15 cellular contexts compared by ENCODE assay signal in genomic region chr7:5352440-5353010, GRCh38.
DNase-seq lines count a peak whose midpoint lies in the region; ATAC-seq and TF ChIP-seq lines count a peak whose summit lies in the region.
"Had no signal": no experiment of that assay in that cellular context is flagged by ENCODE, and none has a peak within 500 bp of the region (broad histone marks: within the 10 kb centered on the region; RNA-seq: fewer than 3 reads in every experiment).

No MANE protein-coding gene starts in this region.

- WGBS in sigmoid colon, 2 donors: 95 to 97% methylated on average over 19 of the region's 19 CpGs
- 92% methylated on average over 18 of the region's 19 CpGs for WGBS in hepatocyte (ENCODE audit: low lambda C conversion rate, missing lambda C conversion rate)

- TF ChIP-seq CTCF in sigmoid colon (IDR thresholded peaks at IDR 0.05) (no peak), hepatocyte (IDR thresholded peaks at IDR 0.05; ENCODE audit: poor library complexity) (no peak), PC-9 (conservative IDR thresholded peaks at IDR 0.05) (no peak)

- peaks cover 0 to 96% (median 95%) of the 10 kb centered on the region in 4 donors for H3K4me1 ChIP-seq in sigmoid colon
- H3K4me1 ChIP-seq in hepatocyte (ENCODE audit: insufficient read depth): peaks cover 23% of the 10 kb centered on the region
- H3K4me1 ChIP-seq in PC-9 (replicated peaks; ENCODE audit: insufficient read depth): no peaks in the 10 kb centered on the region

- H3K36me3 Mint-ChIP-seq in T-helper 17 cell (ENCODE audit: low read depth): peaks cover 5% of the 10 kb centered on the region

- H3K79me2 ChIP-seq in hepatocyte: peaks cover 94% of the 10 kb centered on the region
- H3K79me2 ChIP-seq in PC-9 (ENCODE audit: low read depth): peaks cover 32% of the 10 kb centered on the region

- H3K9me2 ChIP-seq in hepatocyte (replicated peaks; ENCODE audit: insufficient read depth) (no peaks in the 10 kb centered on the region), PC-9 (ENCODE audit: insufficient read depth) (no peaks in the 10 kb centered on the region)

- no peaks in the 10 kb centered on the region; the same call in 1 of the 2 replicates for H3K36me3 ChIP-seq in H7 (replicated peaks; ENCODE audit: control insufficient read depth, insufficient read depth, low read length)
- H3K36me3 ChIP-seq in sigmoid colon: peaks cover 0 to 47% (median 29%) of the 10 kb centered on the region in 4 donors
- H3K36me3 ChIP-seq in hepatocyte (replicated peaks; ENCODE audit: insufficient read depth, low read depth): no peaks in the 10 kb centered on the region
- H3K36me3 ChIP-seq in PC-9 (ENCODE audit: low read depth): peaks cover 10% of the 10 kb centered on the region

- peaks cover 86% of the 10 kb centered on the region for H4K20me1 ChIP-seq in hepatocyte (ENCODE audit: insufficient read depth, poor library complexity, severe bottlenecking)
- peaks cover 73% of the 10 kb centered on the region for H4K20me1 ChIP-seq in PC-9 (ENCODE audit: insufficient read depth)

- intact Hi-C loops in sigmoid colon (cut with DNase I): loop anchor here (10.0 kb wide), 1 partner anchor 342 kb away; no protein-coding TSS in a partner anchor
- intact Hi-C loops in PC-9 (cut with micrococcal nuclease; ENCODE audit: unreplicated experiment): no loop called here

- H3K27ac ChIP-seq in layer of hippocampus (ENCODE audit: low read depth, low read length) (peak overlapping the region; percentile 10), sigmoid colon (peak overlapping the region; percentile 27 to 85 (median 78)), hepatocyte (no peak overlapping the region), PC-9 (no peak overlapping the region)
- H3K27ac ChIP-seq: SK-N-MC had no signal

- H3K4me1 Mint-ChIP-seq in T-helper 17 cell: peaks cover 18% of the 10 kb centered on the region

- no peaks in the 10 kb centered on the region for H3K27me3 Mint-ChIP-seq in T-helper 17 cell

- peak overlapping the region; percentile 39 for H3K27ac Mint-ChIP-seq in T-helper 17 cell

- no peak for TF ChIP-seq POLR2A in sigmoid colon (IDR thresholded peaks at IDR 0.05)

- H3K9me3 ChIP-seq in T-helper 17 cell (ENCODE audit: control insufficient read depth, low read length, poor library complexity, severe bottlenecking) (no peaks in the 10 kb centered on the region), sigmoid colon (no peaks in the 10 kb centered on the region), hepatocyte (ENCODE audit: low read depth) (no peaks in the 10 kb centered on the region), PC-9 (ENCODE audit: insufficient read depth, low read depth) (no peaks in the 10 kb centered on the region)

- H3K4me3 Mint-ChIP-seq in T-helper 17 cell: no peak overlapping the region

- H3F3A ChIP-seq in PC-9 (ENCODE audit: insufficient read depth, low read depth): peaks cover 14% of the 10 kb centered on the region; the same call in 1 of the 2 replicates

- ATAC-seq in T-helper 17 cell: no peak
- no peak for ATAC-seq in GM19452 (IDR thresholded peaks at IDR 0.05; ENCODE audit: unreplicated experiment)

- DNase-seq in H7 (peak; percentile 33), T-helper 17 cell (no peak), sigmoid colon (peak; percentile 59), hepatocyte (ENCODE audit: low spot score) (no peak), PC-9 (no peak)
- DNase-seq: DMS153; KBM-7; NCI-H1048; NCI-H226; NCI-H69; NK-92 treated with Interleukin-12 subunit alpha and Interleukin-12 subunit beta, amount 100 ng/mL, for 24 hours; OCI-M1 had no signal

- H3K27me3 ChIP-seq in H7 (ENCODE audit: control insufficient read depth, insufficient read depth, low read length): peaks cover 10% of the 10 kb centered on the region; the same call in 1 of the 2 replicates
- H3K27me3 ChIP-seq in layer of hippocampus (ENCODE audit: control insufficient read depth, insufficient read depth, low read length): no peaks in the 10 kb centered on the region
- H3K27me3 ChIP-seq in sigmoid colon: no peaks in the 10 kb centered on the region
- H3K27me3 ChIP-seq in hepatocyte: no peaks in the 10 kb centered on the region
- no peaks in the 10 kb centered on the region for H3K27me3 ChIP-seq in PC-9 (ENCODE audit: insufficient read depth, low read depth)

- POLR2A ChIA-PET in PC-9 (lab: Charles Lee; ENCODE audit: unreplicated experiment): no interaction called here

- H3K4me2 ChIP-seq in hepatocyte (no peak overlapping the region), PC-9 (no peak overlapping the region)

- CTCF ChIA-PET in PC-9 (lab: Charles Lee): no interaction called here

- H3K4me3 ChIP-seq in H7 (ENCODE audit: insufficient read depth, low read depth, low read length) (no peak overlapping the region), sigmoid colon (no peak overlapping the region), hepatocyte (no peak overlapping the region), PC-9 (no peak overlapping the region)
- H3K4me3 ChIP-seq: SK-N-MC had no signal

- H2AFZ ChIP-seq in hepatocyte (no peak overlapping the region), PC-9 (no peak overlapping the region)

- no peak for TF ChIP-seq EP300 in sigmoid colon (IDR thresholded peaks at IDR 0.05)

- no TSS peak for BruUV-seq in PC-9 (replicated peaks; lab: Mats Ljungman, UMichigan)

Comparison
In these comparisons a context has a peak if more than half of its experiments do, and no peak if none do; other contexts are left out.
1. DNase-seq: peak in H7 (single experiment) and sigmoid colon (single experiment); none in T-helper 17 cell (0 of 3), hepatocyte (single experiment) and PC-9 (0 of 2).
2. H3K27ac ChIP-seq: peak in layer of hippocampus (single experiment) and sigmoid colon (4 of 4); none in hepatocyte (single experiment) and PC-9 (single experiment).